12 cellular contexts compared by ENCODE assay signal in the genomic region with DNA sequence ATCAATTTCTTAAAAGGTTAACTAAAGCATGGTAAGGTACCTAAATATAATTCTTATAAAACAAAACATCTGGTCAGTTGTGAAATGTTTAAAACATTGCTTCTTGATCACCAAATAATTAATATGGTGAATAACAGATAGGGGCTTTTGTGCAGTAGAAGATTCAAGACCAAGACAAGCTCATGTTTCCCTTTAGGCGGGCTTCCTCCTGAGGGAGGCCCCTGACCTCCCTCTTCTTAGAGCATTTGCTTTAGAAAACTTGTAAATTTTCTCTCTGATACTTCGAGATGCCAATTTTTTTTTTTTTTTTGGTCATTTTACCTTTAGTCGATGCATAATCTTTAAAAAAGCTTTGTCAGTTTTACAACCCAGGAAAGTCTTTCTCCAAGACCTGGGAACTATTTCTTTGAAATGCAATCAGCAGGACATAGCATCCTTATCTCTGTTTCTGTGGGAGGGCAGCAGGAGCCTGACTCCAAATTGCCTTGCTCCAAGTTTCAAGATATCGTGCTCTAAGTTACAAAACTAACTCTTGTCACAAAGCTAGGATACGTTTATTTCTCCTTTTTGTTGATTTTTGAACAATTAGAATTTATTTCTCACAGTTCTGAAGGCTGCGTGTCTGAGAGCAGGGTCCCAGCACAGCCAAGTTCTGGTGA.
"Had no signal": no experiment of that assay in that cellular context is flagged by ENCODE, and none has a peak within 500 bp of the region (broad histone marks: within the 10 kb centered on the region; RNA-seq: fewer than 3 reads in every experiment).

No MANE protein-coding gene starts in this region.

- H3K27me3 ChIP-seq: ovary had no signal

- H3K27ac Mint-ChIP-seq: effector memory CD8-positive, alpha-beta T cell; stimulated activated naive CD8-positive, alpha-beta T cell treated with anti-CD3 and anti-CD28 coated beads, Interleukin-15, Interleukin-2, amounts not matched to agents 100 ng/mL and 50 ng/mL, for 24 hours had no signal

- H3K4me3 ChIP-seq: ovary had no signal

- DNase-seq: activated CD4-positive, alpha-beta T cell treated with anti-CD3 and anti-CD28 coated beads for 48 hours; activated naive CD4-positive, alpha-beta T cell treated with Interleukin-2 at 50 U/mL for 16 hours; effector memory CD8-positive, alpha-beta T cell; hypothalamus; immature natural killer cell; left colon; mammary epithelial cell; stimulated activated CD4-positive, alpha-beta T cell treated with anti-CD3 and anti-CD28 coated beads, Interleukin-4, amount 100 ng/mL, for 1 hour; T-helper 9 cell had no signal

- H3K4me1 Mint-ChIP-seq: immature natural killer cell had no signal

- H3K36me3 ChIP-seq: ovary had no signal

- H3K27me3 Mint-ChIP-seq: effector memory CD8-positive, alpha-beta T cell; stimulated activated naive CD8-positive, alpha-beta T cell treated with anti-CD3 and anti-CD28 coated beads, Interleukin-15, Interleukin-2, amounts not matched to agents 100 ng/mL and 50 ng/mL, for 24 hours had no signal

- H3K9me3 ChIP-seq: ovary had no signal

- ATAC-seq: effector memory CD8-positive, alpha-beta T cell; left colon had no signal

- H3K4me3 Mint-ChIP-seq: effector memory CD8-positive, alpha-beta T cell; immature natural killer cell; nephron progenitor cell; stimulated activated naive CD8-positive, alpha-beta T cell treated with anti-CD3 and anti-CD28 coated beads, Interleukin-15, Interleukin-2, amounts not matched to agents 100 ng/mL and 50 ng/mL, for 24 hours had no signal
